ENCODE assay signal across 8 cellular contexts in the genomic region with DNA sequence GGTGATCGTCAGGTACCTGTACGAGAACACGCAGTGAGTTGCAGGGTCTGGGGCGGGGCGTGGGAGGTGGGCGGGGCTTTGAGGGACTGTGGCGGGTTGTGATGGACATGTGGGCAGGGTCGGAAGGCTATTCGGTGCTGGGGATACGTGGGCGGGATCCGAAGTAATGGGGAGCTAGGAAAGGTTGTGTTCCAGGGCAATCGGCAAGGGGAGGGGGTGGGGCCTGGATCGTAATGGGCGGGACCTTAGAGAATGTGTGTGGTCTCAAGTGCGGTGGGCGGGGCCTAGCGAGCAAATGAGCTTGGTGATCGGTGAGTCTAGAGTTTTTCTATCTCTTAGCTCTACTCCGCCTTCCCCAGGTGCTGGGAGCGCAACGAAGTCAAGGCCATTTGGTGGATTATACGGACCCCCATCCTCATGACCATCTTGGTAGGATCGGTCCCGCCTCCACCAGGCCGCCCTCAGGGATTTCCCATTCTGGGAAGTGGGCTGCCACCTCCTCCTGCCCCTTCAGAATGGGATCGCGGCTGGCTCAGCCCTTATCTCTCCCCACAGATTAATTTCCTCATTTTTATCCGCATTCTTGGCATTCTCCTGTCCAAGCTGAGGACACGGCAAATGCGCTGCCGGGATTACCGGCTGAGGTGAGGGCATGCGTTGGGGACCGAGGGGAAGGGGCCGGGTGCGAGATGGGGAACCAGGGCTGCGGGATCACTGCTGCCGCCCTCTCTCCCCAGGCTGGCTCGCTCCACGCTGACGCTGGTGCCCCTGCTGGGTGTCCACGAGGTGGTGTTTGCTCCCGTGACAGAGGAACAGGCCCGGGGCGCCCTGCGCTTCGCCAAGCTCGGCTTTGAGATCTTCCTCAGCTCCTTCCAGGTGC.
DNase-seq lines count a peak whose midpoint lies in the region; ATAC-seq and TF ChIP-seq lines count a peak whose summit lies in the region.

No MANE protein-coding gene starts in this region.

- DNase-seq in MV-4-11 (lab: John Stamatoyannopoulos, UW) = peak; percentile 56
- DNase-seq in activated CD4-positive, CD25-positive, alpha-beta regulatory T cell treated with anti-CD3 and anti-CD28 coated beads, Interleukin-2, amount 50 U/mL, for 72 hours = peak; percentile 73
- DNase-seq in cardiac fibroblast (ENCODE audit: low read depth in 2 of 2) = peak; percentile 61 to 92
- DNase-seq in islet precursor cell = peak; percentile 98
- DNase-seq in stimulated activated CD4-positive, alpha-beta T cell treated with anti-CD3 and anti-CD28 coated beads, Interleukin-1b, Interleukin-23, amount 100 ng/mL, for 1 hour (ENCODE audit: low read depth in 2 of 2) = peak; percentile 55 to 67

- no peak for ATAC-seq in GM18868 (IDR thresholded peaks at IDR 0.05; ENCODE audit: unreplicated experiment)
- no peak for ATAC-seq in HG02678 (IDR thresholded peaks at IDR 0.05; ENCODE audit: unreplicated experiment)

- peak overlapping the region; percentile 21 to 39 for H3K4me3 ChIP-seq in cardiac fibroblast (replicated peaks in 1 of 2; ENCODE audit: low read depth in 2 of 2, low read length in 2 of 2)

- TF ChIP-seq CTCF in GM12873 (IDR thresholded peaks at IDR 0.05; ENCODE audit: insufficient read depth, low read depth, low read length, missing control alignments) (peak; percentile 6), cardiac fibroblast (IDR thresholded peaks at IDR 0.05; ENCODE audit: low read depth, low read length) (peak; percentile 22)
